In genomic region chr10:36021096-36021495, GRCh38 we compare ENCODE assay signal across 23 cellular contexts.
"Had no signal": no experiment of that assay in that cellular context is flagged by ENCODE, and none has a peak within 500 bp of the region (broad histone marks: within the 10 kb centered on the region; RNA-seq: fewer than 3 reads in every experiment).

No MANE protein-coding gene starts in this region.

- DNase-seq: cerebellar nuclear complex; cortex of kidney; effector memory CD8-positive, alpha-beta T cell; heart right ventricle; hippocampal formation; kidney glomerular epithelial cell; left ventricle myocardium superior; lower lobe of right lung; mucosa of descending colon; naive B cell; right cardiac atrium; spleen; stimulated activated CD4-positive, alpha-beta T cell treated with anti-CD3 and anti-CD28 coated beads, Interleukin-2, amount 100 ng/mL, for 48 hours; stimulated activated naive B cell treated with anti-CD40 and anti-IgM and Interleukin-4, amounts not matched to agents 10 μg/mL and 1 μg/mL and 100 μg/mL, for 72 hours; transverse colon had no signal

- H3K4me3 ChIP-seq: gastroesophageal sphincter, heart right ventricle, lower lobe of right lung, mucosa of descending colon, prostate gland, skin epidermis, spleen, suprapubic skin, transverse colon, vagina had no signal

- H3K4me1 ChIP-seq: foreskin keratinocyte, gastroesophageal sphincter, heart right ventricle, lower lobe of right lung, prostate gland, spleen, suprapubic skin, transverse colon, vagina had no signal

- ATAC-seq: effector memory CD8-positive, alpha-beta T cell; foreskin keratinocyte; gastroesophageal sphincter; heart right ventricle; left ventricle myocardium superior; lower lobe of right lung; mucosa of descending colon; natural killer cell treated with Interleukin-12 subunit alpha and Interleukin-12 subunit beta and Interleukin-15 and Interleukin-18, amount 100 ng/mL, for 72 hours; right cardiac atrium; stimulated activated naive B cell treated with anti-CD40 and anti-IgM and Interleukin-4, amounts not matched to agents 10 μg/mL and 1 μg/mL and 100 μg/mL, for 72 hours had no signal

- H3K27ac ChIP-seq: foreskin keratinocyte, gastroesophageal sphincter, heart right ventricle, lower lobe of right lung, neutrophil, prostate gland, skin epidermis, spleen, suprapubic skin, transverse colon, vagina had no signal

- H3K27me3 ChIP-seq: foreskin keratinocyte, gastroesophageal sphincter, heart right ventricle, neutrophil, spleen, suprapubic skin, transverse colon, vagina had no signal

- H3K36me3 ChIP-seq: gastroesophageal sphincter, heart right ventricle, lower lobe of right lung, neutrophil, prostate gland, spleen, suprapubic skin, transverse colon, vagina had no signal

- H3K9me3 ChIP-seq: gastroesophageal sphincter, heart right ventricle, lower lobe of right lung, mucosa of descending colon, neutrophil, prostate gland, suprapubic skin, transverse colon, vagina had no signal
